Comparison of ENCODE assay signal across 1 cellular context in genomic region chr6:28922841-28923317, GRCh38.
TF ChIP-seq lines count a peak whose summit lies in the region.

No MANE protein-coding gene starts in this region.

TF ChIP-seq in GM12878, 131 proteins besides CTCF, POLR2A, EP300 and RAD21 (continued from another document and continues in another):
- TF ChIP-seq CEBPB (IDR thresholded peaks at IDR 0.05; ENCODE audit: borderline replicate concordance in 1 of 2, low read depth in 2 of 2, low read length in 2 of 2) (no peak), NKRF (conservative IDR thresholded peaks at IDR 0.05) (no peak), EED (IDR thresholded peaks at IDR 0.05; ENCODE audit: low read depth) (no peak), ELK1 (IDR thresholded peaks at IDR 0.05; ENCODE audit: low read depth, low read length) (no peak), ZNF384 (IDR thresholded peaks at IDR 0.05; ENCODE audit: borderline replicate concordance, low read depth, low read length) (no peak), NFXL1 (IDR thresholded peaks at IDR 0.05; ENCODE audit: borderline replicate concordance) (no peak), SPI1 (IDR thresholded peaks at IDR 0.05; ENCODE audit: borderline replicate concordance, insufficient read depth, low read depth, low read length) (peak; percentile 59), EGR1 (IDR thresholded peaks at IDR 0.05; ENCODE audit: borderline replicate concordance in 1 of 2, low read depth in 2 of 2, low read length in 2 of 2) (no peak), EZH2 (IDR thresholded peaks at IDR 0.05; ENCODE audit: borderline replicate concordance, control insufficient read depth, low read depth, low read length) (no peak), RELA (IDR thresholded peaks at IDR 0.05; ENCODE audit: borderline replicate concordance, partially characterized antibody) (no peak), FOXM1 (IDR thresholded peaks at IDR 0.05; ENCODE audit: low read depth, low read length) (no peak), ZBED1 (IDR thresholded peaks at IDR 0.05; ENCODE audit: borderline replicate concordance) (no peak; the same call in 1 of the 2 replicates), BCL11A (IDR thresholded peaks at IDR 0.05; ENCODE audit: low read depth, low read length) (no peak), NBN (IDR thresholded peaks at IDR 0.05) (0 out of 2 replicates have a peak, but pooled peaks have one; percentile 11), BMI1 (IDR thresholded peaks at IDR 0.05; ENCODE audit: borderline replicate concordance) (no peak), CHD4 (IDR thresholded peaks at IDR 0.05) (no peak), ATF7 (IDR thresholded peaks at IDR 0.05; ENCODE audit: low read depth) (no peak), HDAC6 (IDR thresholded peaks at IDR 0.05; ENCODE audit: unreplicated experiment) (no peak), KLF5 (IDR thresholded peaks at IDR 0.05; ENCODE audit: partially characterized antibody) (no peak), HCFC1 (IDR thresholded peaks at IDR 0.05; ENCODE audit: low read length) (peak; percentile 14; the same call in 1 of the 2 replicates), PKNOX1 (IDR thresholded peaks at IDR 0.05) (no peak; the same call in 1 of the 2 replicates), ZNF207 (IDR thresholded peaks at IDR 0.05; ENCODE audit: borderline replicate concordance) (no peak), ZNF24 (IDR thresholded peaks at IDR 0.05) (no peak), RELB (IDR thresholded peaks at IDR 0.05; ENCODE audit: low read depth) (no peak), TCF3 (IDR thresholded peaks at IDR 0.05; ENCODE audit: borderline replicate concordance, insufficient read depth, low read depth, low read length) (no peak), PAX8 (IDR thresholded peaks at IDR 0.05) (no peak), CREB1 (IDR thresholded peaks at IDR 0.05; ENCODE audit: low read depth) (peak; percentile 75), MXI1 (IDR thresholded peaks at IDR 0.05; ENCODE audit: low read depth, low read length) (no peak), IRF4 (IDR thresholded peaks at IDR 0.05; ENCODE audit: low read depth, low read length) (no peak), CBX5 (IDR thresholded peaks at IDR 0.05; ENCODE audit: low read depth) (0 out of 2 replicates have a peak, but pooled peaks have one; percentile 17)
- TF ChIP-seq, protein P1, sequence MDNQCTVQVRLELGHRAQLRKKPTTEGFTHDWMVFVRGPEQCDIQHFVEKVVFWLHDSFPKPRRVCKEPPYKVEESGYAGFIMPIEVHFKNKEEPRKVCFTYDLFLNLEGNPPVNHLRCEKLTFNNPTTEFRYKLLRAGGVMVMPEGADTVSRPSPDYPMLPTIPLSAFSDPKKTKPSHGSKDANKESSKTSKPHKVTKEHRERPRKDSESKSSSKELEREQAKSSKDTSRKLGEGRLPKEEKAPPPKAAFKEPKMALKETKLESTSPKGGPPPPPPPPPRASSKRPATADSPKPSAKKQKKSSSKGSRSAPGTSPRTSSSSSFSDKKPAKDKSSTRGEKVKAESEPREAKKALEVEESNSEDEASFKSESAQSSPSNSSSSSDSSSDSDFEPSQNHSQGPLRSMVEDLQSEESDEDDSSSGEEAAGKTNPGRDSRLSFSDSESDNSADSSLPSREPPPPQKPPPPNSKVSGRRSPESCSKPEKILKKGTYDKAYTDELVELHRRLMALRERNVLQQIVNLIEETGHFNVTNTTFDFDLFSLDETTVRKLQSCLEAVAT (IDR thresholded peaks at IDR 0.05), result no peak
- TF ChIP-seq, protein P2, sequence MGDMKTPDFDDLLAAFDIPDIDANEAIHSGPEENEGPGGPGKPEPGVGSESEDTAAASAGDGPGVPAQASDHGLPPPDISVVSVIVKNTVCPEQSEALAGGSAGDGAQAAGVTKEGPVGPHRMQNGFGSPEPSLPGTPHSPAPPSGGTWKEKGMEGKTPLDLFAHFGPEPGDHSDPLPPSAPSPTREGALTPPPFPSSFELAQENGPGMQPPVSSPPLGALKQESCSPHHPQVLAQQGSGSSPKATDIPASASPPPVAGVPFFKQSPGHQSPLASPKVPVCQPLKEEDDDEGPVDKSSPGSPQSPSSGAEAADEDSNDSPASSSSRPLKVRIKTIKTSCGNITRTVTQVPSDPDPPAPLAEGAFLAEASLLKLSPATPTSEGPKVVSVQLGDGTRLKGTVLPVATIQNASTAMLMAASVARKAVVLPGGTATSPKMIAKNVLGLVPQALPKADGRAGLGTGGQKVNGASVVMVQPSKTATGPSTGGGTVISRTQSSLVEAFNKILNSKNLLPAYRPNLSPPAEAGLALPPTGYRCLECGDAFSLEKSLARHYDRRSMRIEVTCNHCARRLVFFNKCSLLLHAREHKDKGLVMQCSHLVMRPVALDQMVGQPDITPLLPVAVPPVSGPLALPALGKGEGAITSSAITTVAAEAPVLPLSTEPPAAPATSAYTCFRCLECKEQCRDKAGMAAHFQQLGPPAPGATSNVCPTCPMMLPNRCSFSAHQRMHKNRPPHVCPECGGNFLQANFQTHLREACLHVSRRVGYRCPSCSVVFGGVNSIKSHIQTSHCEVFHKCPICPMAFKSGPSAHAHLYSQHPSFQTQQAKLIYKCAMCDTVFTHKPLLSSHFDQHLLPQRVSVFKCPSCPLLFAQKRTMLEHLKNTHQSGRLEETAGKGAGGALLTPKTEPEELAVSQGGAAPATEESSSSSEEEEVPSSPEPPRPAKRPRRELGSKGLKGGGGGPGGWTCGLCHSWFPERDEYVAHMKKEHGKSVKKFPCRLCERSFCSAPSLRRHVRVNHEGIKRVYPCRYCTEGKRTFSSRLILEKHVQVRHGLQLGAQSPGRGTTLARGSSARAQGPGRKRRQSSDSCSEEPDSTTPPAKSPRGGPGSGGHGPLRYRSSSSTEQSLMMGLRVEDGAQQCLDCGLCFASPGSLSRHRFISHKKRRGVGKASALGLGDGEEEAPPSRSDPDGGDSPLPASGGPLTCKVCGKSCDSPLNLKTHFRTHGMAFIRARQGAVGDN (IDR thresholded peaks at IDR 0.05), result 0 out of 2 replicates have a peak, but pooled peaks have one; percentile 48
- TF ChIP-seq, protein P3, sequence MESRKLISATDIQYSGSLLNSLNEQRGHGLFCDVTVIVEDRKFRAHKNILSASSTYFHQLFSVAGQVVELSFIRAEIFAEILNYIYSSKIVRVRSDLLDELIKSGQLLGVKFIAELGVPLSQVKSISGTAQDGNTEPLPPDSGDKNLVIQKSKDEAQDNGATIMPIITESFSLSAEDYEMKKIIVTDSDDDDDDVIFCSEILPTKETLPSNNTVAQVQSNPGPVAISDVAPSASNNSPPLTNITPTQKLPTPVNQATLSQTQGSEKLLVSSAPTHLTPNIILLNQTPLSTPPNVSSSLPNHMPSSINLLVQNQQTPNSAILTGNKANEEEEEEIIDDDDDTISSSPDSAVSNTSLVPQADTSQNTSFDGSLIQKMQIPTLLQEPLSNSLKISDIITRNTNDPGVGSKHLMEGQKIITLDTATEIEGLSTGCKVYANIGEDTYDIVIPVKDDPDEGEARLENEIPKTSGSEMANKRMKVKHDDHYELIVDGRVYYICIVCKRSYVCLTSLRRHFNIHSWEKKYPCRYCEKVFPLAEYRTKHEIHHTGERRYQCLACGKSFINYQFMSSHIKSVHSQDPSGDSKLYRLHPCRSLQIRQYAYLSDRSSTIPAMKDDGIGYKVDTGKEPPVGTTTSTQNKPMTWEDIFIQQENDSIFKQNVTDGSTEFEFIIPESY (IDR thresholded peaks at IDR 0.05), result no peak
- TF ChIP-seq, protein P4, sequence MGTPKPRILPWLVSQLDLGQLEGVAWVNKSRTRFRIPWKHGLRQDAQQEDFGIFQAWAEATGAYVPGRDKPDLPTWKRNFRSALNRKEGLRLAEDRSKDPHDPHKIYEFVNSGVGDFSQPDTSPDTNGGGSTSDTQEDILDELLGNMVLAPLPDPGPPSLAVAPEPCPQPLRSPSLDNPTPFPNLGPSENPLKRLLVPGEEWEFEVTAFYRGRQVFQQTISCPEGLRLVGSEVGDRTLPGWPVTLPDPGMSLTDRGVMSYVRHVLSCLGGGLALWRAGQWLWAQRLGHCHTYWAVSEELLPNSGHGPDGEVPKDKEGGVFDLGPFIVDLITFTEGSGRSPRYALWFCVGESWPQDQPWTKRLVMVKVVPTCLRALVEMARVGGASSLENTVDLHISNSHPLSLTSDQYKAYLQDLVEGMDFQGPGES (IDR thresholded peaks at IDR 0.05), result no peak
- TF ChIP-seq, protein P5, sequence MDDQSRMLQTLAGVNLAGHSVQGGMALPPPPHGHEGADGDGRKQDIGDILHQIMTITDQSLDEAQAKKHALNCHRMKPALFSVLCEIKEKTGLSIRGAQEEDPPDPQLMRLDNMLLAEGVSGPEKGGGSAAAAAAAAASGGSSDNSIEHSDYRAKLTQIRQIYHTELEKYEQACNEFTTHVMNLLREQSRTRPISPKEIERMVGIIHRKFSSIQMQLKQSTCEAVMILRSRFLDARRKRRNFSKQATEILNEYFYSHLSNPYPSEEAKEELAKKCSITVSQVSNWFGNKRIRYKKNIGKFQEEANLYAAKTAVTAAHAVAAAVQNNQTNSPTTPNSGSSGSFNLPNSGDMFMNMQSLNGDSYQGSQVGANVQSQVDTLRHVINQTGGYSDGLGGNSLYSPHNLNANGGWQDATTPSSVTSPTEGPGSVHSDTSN (IDR thresholded peaks at IDR 0.05; ENCODE audit: insufficient replicate concordance, low read depth, low read length), result no peak
- TF ChIP-seq, protein P6, sequence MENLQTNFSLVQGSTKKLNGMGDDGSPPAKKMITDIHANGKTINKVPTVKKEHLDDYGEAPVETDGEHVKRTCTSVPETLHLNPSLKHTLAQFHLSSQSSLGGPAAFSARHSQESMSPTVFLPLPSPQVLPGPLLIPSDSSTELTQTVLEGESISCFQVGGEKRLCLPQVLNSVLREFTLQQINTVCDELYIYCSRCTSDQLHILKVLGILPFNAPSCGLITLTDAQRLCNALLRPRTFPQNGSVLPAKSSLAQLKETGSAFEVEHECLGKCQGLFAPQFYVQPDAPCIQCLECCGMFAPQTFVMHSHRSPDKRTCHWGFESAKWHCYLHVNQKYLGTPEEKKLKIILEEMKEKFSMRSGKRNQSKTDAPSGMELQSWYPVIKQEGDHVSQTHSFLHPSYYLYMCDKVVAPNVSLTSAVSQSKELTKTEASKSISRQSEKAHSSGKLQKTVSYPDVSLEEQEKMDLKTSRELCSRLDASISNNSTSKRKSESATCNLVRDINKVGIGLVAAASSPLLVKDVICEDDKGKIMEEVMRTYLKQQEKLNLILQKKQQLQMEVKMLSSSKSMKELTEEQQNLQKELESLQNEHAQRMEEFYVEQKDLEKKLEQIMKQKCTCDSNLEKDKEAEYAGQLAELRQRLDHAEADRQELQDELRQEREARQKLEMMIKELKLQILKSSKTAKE (IDR thresholded peaks at IDR 0.05; ENCODE audit: low read depth, poor library complexity, severe bottlenecking), result no peak
- TF ChIP-seq, protein P7, sequence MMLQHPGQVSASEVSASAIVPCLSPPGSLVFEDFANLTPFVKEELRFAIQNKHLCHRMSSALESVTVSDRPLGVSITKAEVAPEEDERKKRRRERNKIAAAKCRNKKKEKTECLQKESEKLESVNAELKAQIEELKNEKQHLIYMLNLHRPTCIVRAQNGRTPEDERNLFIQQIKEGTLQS (IDR thresholded peaks at IDR 0.05; ENCODE audit: borderline replicate concordance, extremely low read depth, low read depth, low read length), result no peak
